ENCODE assay signal across 1 cellular context in genomic region chr20:1225729-1226313, GRCh38.
A peak's percentile ranks its signal among the peaks of the same experiment; 100 is the strongest.
TF ChIP-seq lines count a peak whose summit lies in the region.

Gene RAD21L1 (plus strand): TSS chr20:1226044. CDS start chr20:1228454, 2,410 bp downstream.

TF ChIP-seq in H1, 55 proteins besides CTCF, POLR2A, EP300 and RAD21:
- TF ChIP-seq POU5F1 (IDR thresholded peaks at IDR 0.05; ENCODE audit: low read depth, low read length): no peak
- TF ChIP-seq TBP (IDR thresholded peaks at IDR 0.05; ENCODE audit: low read depth, low read length): peak; percentile 39; the same call in 1 of the 2 replicates
- TF ChIP-seq CREB1 (IDR thresholded peaks at IDR 0.05): peak; percentile 51; the same call in 1 of the 2 replicates
- TF ChIP-seq E2F6 (IDR thresholded peaks at IDR 0.05): peak; percentile 82; the same call in 1 of the 2 replicates
- peak; percentile 63 for TF ChIP-seq TAF7 (optimal IDR thresholded peaks at IDR 0.05; ENCODE audit: borderline replicate concordance, low read depth, low read length)
- TF ChIP-seq RBBP5 (IDR thresholded peaks at IDR 0.05; ENCODE audit: borderline replicate concordance, low read depth, low read length): peak; percentile 79; the same call in 1 of the 2 replicates
- TF ChIP-seq PHF8 (conservative IDR thresholded peaks at IDR 0.05; ENCODE audit: low read depth, low read length): peak; percentile 61
- peak; percentile 66; the same call in 1 of the 2 replicates for TF ChIP-seq TAF1 (IDR thresholded peaks at IDR 0.05; ENCODE audit: low read depth, low read length)
- peak; percentile 60; the same call in 1 of the 2 replicates for TF ChIP-seq POLR2AphosphoS5 (IDR thresholded peaks at IDR 0.05; ENCODE audit: low read depth, low read length)
- TF ChIP-seq BACH1 (IDR thresholded peaks at IDR 0.05; ENCODE audit: low read length): no peak
- TF ChIP-seq SIN3A (conservative IDR thresholded peaks at IDR 0.05 in 1 of 2, IDR thresholded peaks at IDR 0.05 in 1 of 2; ENCODE audit: low read depth in 1 of 2, low read length in 2 of 2): no peak; a peak in 1 of 4 replicates
